ENCODE assay signal across 18 cellular contexts in the genomic region with DNA sequence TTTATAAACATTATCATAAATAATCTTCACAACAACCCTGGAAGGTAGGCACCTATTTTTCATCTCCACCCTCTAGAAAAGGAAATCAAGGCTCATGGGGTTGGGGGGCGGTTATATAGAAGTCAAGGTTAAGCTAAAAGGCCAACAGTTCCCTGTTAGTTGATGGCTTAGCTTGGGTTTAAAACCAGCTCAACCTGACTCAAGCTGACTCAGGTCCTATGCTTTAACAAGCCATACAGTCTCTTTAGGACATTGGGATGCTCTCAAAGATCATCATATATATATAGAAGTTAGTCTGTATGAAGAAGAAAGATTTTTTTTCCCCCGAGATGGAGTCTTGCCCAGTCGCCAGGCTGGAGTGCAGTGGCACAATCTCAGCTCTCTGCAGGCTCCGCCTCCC. TPM values are rescaled to one million over a fixed set of nuclear protein-coding genes. Genes with fewer than 3 reads are reported as not detected.
DNase-seq lines count a peak whose midpoint lies in the region; ATAC-seq, FAIRE-seq and TF ChIP-seq lines count a peak whose summit lies in the region.
"Had no signal": no experiment of that assay in that cellular context is flagged by ENCODE, and none has a peak within 500 bp of the region (broad histone marks: within the 10 kb centered on the region; RNA-seq: fewer than 3 reads in every experiment).

No MANE protein-coding gene starts in this region.

- POLR2A ChIA-PET in K562 (lab: Yijun Ruan, JAX) = interaction anchor here (0.7 to 1.0 kb wide), 3 partner anchors 9 to 527 kb away, joined by 3 to 7 read pairs (median 3); no protein-coding TSS in a partner anchor

- H3K9ac ChIP-seq in mammary epithelial cell (ENCODE audit: insufficient read depth, low read length) (no peak overlapping the region), K562 (ENCODE audit: insufficient read depth in 1 of 2, low read depth in 2 of 2, low read length in 2 of 2) (no peak overlapping the region)

- FAIRE-seq in K562 (lab: Jason Lieb, UNC) = no peak
- FAIRE-seq: D721Med, HTR-8/SVneo had no signal

- TF ChIP-seq POLR2A in breast epithelium (IDR thresholded peaks at IDR 0.05) (no peak), K562 (conservative IDR thresholded peaks at IDR 0.05) (no peak)

- no peaks in the 10 kb centered on the region for H3K9me3 Mint-ChIP-seq in type B pancreatic cell
- H3K9me3 Mint-ChIP-seq: CD4-positive, alpha-beta T cell; IgD-negative memory B cell had no signal

- H3K27me3 ChIP-seq in mammary epithelial cell (ENCODE audit: insufficient read depth, low read length) (no peaks in the 10 kb centered on the region), breast epithelium (no peaks in the 10 kb centered on the region), K562 (ENCODE audit: control insufficient read depth in 2 of 2, insufficient read depth in 2 of 2, low read length in 2 of 2) (no peaks in the 10 kb centered on the region)

- no TSS peak for BruUV-seq in mammary epithelial cell (replicated peaks; lab: Mats Ljungman, UMichigan)
- BruUV-seq in K562 (replicated peaks; lab: Mats Ljungman, UMichigan) = no TSS peak

- H3K27ac Mint-ChIP-seq in type B pancreatic cell = peak overlapping the region; percentile 11
- H3K27ac Mint-ChIP-seq: CD4-positive, alpha-beta T cell; H9; IgD-negative memory B cell had no signal

- DNase-seq in mammary epithelial cell = peak; percentile 22
- no peak for DNase-seq in breast epithelium (ENCODE audit: low spot score in 2 of 2)
- DNase-seq in K562 (ENCODE audit: extremely low read depth in 1 of 4, low spot score in 3 of 4) = no peak
- DNase-seq in type B pancreatic cell (ENCODE audit: extremely low spot score, unreplicated experiment) = no peak
- DNase-seq in activated CD4-positive, alpha-beta T cell treated with anti-CD3 and anti-CD28 coated beads for 48 hours = no peak
- no peak for DNase-seq in central memory CD4-positive, alpha-beta T cell

- dilution Hi-C loops in mammary epithelial cell (cut with HindIII; ENCODE audit: low sequenced_read_pairs) = loop anchor here (5.0 kb wide), 1 partner anchor 87 kb away; no protein-coding TSS in a partner anchor

- TF ChIP-seq CTCF in mammary epithelial cell (conservative IDR thresholded peaks at IDR 0.05 in 1 of 2, IDR thresholded peaks at IDR 0.05 in 1 of 2; ENCODE audit: extremely low read depth in 1 of 2, insufficient read depth in 1 of 2, low read depth in 1 of 2, low read length in 2 of 2) = no peak
- TF ChIP-seq CTCF in breast epithelium (IDR thresholded peaks at IDR 0.05) = no peak
- no peak for TF ChIP-seq CTCF in K562 (IDR thresholded peaks at IDR 0.05 in 2 of 3, conservative IDR thresholded peaks at IDR 0.05 in 1 of 3; ENCODE audit: insufficient read depth in 2 of 3, low read depth in 1 of 3, low read length in 3 of 3)
- no peak for TF ChIP-seq CTCF in type B pancreatic cell (conservative IDR thresholded peaks at IDR 0.05)

- no peak for TF ChIP-seq EP300 in K562 (IDR thresholded peaks at IDR 0.05; ENCODE audit: low read length)

- H3K4me1 ChIP-seq in mammary epithelial cell (ENCODE audit: insufficient read depth, low read length) = no peaks in the 10 kb centered on the region
- H3K4me1 ChIP-seq in breast epithelium = no peaks in the 10 kb centered on the region
- H3K4me1 ChIP-seq in K562 (replicated peaks in 1 of 2; ENCODE audit: control insufficient read depth in 2 of 2, insufficient read depth in 2 of 2, low read length in 2 of 2) = peaks cover 0 to 10% of the 10 kb centered on the region in 2 experiments; a peak in 2 of 5 replicates

- WGBS in mammary epithelial cell (ENCODE audit: low coverage, missing lambda C conversion rate) = 93% methylated on average over 4 of the region's 4 CpGs
- 52% methylated on average over 4 of the region's 4 CpGs for WGBS in K562 (ENCODE audit: insufficient coverage, low coverage, missing lambda C conversion rate)

- H3K4me3 ChIP-seq in mammary epithelial cell (replicated peaks in 1 of 3; ENCODE audit: insufficient read depth in 1 of 3, low read depth in 2 of 3, low read length in 3 of 3) (no peak overlapping the region), breast epithelium (no peak overlapping the region), K562 (no peak overlapping the region)
- H3K4me3 ChIP-seq: A549, GM12878 had no signal

- TF ChIP-seq RAD21 in K562 (CRISPR knock-in tag; conservative IDR thresholded peaks at IDR 0.05 in 1 of 2, IDR thresholded peaks at IDR 0.05 in 1 of 2) = no peak

- H3K4me1 Mint-ChIP-seq in type B pancreatic cell (ENCODE audit: unreplicated experiment) = no peaks in the 10 kb centered on the region

- CTCF ChIA-PET in mammary epithelial cell (lab: Charles Lee; ENCODE audit: low non-redundant PET) = interaction anchor here (0.5 to 1.2 kb wide), 9 partner anchors 44 to 1982 kb away, joined by 3 to 24 read pairs (median 5); partner anchors contain the start of genes BRIP1 and INTS2
- CTCF ChIA-PET in K562 (lab: Yijun Ruan, JAX; ENCODE audit: low intra/inter-chr PET ratio) = interaction anchor here (0.5 to 1.1 kb wide), 4 partner anchors 24 to 194 kb away, joined by 3 to 5 read pairs (median 3); no protein-coding TSS in a partner anchor

- no peak for ATAC-seq in K562
- ATAC-seq in esophagus mucosa = peak; percentile 53
- ATAC-seq in GM21737 (IDR thresholded peaks at IDR 0.05; ENCODE audit: unreplicated experiment) = no peak

- no peaks in the 10 kb centered on the region for H4K20me1 ChIP-seq in mammary epithelial cell (ENCODE audit: insufficient read depth, low read length)
- H4K20me1 ChIP-seq in K562 (replicated peaks; ENCODE audit: control insufficient read depth, insufficient read depth, low read length) = no peaks in the 10 kb centered on the region

- H3K27ac ChIP-seq in mammary epithelial cell (ENCODE audit: insufficient read depth, low read depth, low read length) = no peak overlapping the region
- H3K27ac ChIP-seq in breast epithelium = no peak overlapping the region
- H3K27ac ChIP-seq in K562 (ENCODE audit: extremely low read depth, low read depth, low read length) = no peak overlapping the region
- H3K27ac ChIP-seq: 22Rv1, C4-2B had no signal

- no peaks in the 10 kb centered on the region for H3K9me3 ChIP-seq in mammary epithelial cell (replicated peaks; ENCODE audit: insufficient read depth, low read length)
- H3K9me3 ChIP-seq in breast epithelium = no peaks in the 10 kb centered on the region
- H3K9me3 ChIP-seq in K562 (replicated peaks; ENCODE audit: control insufficient read depth, insufficient read depth, low read depth, low read length) = no peaks in the 10 kb centered on the region
- H3K9me3 ChIP-seq: A549, Caco-2 had no signal

- H3K79me2 ChIP-seq in mammary epithelial cell (ENCODE audit: insufficient read depth, low read length) (no peaks in the 10 kb centered on the region), K562 (ENCODE audit: control insufficient read depth, insufficient read depth, low read length) (no peaks in the 10 kb centered on the region)

- H3K36me3 Mint-ChIP-seq in type B pancreatic cell = no peaks in the 10 kb centered on the region
- H3K36me3 Mint-ChIP-seq: IgD-negative memory B cell had no signal

- intact Hi-C loops in mammary epithelial cell (cut with micrococcal nuclease) = loop anchor here (1.0 to 10.0 kb wide), 7 partner anchors 45 to 698 kb away; partner anchors contain the start of genes BRIP1 and MED13
- intact Hi-C loops in breast epithelium (cut with DNase I; ENCODE audit: low total_unique reads) = no loop called here
- intact Hi-C loops in K562 (cut with micrococcal nuclease) = loop anchor here (1.0 to 10.0 kb wide), 5 partner anchors 43 to 693 kb away; partner anchors contain the start of gene MED13

- H3K27me3 Mint-ChIP-seq in type B pancreatic cell = peaks cover 3% of the 10 kb centered on the region

- no peak overlapping the region for H3K4me2 ChIP-seq in mammary epithelial cell (ENCODE audit: insufficient read depth, low read depth, low read length)
- no peak overlapping the region for H3K4me2 ChIP-seq in K562 (ENCODE audit: insufficient read depth, low read length)

- H3K36me3 ChIP-seq in mammary epithelial cell (ENCODE audit: insufficient read depth, low read length) (no peaks in the 10 kb centered on the region), breast epithelium (no peaks in the 10 kb centered on the region), K562 (ENCODE audit: control insufficient read depth, insufficient read depth, low read length) (no peaks in the 10 kb centered on the region)

- no peaks in the 10 kb centered on the region for H3K9me1 ChIP-seq in K562 (ENCODE audit: control insufficient read depth, insufficient read depth, low read length)

- H2AFZ ChIP-seq in mammary epithelial cell (ENCODE audit: low read depth, low read length) (no peak overlapping the region), K562 (ENCODE audit: low read depth, low read length) (peak overlapping the region; percentile 66)

- H3K4me3 Mint-ChIP-seq in type B pancreatic cell = no peak overlapping the region
- H3K4me3 Mint-ChIP-seq: CD4-positive, alpha-beta T cell; H9; IgD-negative memory B cell had no signal

- in situ Hi-C loops in mammary epithelial cell (cut with MboI; ENCODE audit: low sequenced_read_pairs in 2 of 2) = loop anchor here (25.0 kb wide), 1 partner anchor 473 kb away; no protein-coding TSS in a partner anchor
- in situ Hi-C loops in K562 (cut with MboI) = loop anchor here (5.0 to 25.0 kb wide), 2 partner anchors 473 to 673 kb away; no protein-coding TSS in a partner anchor

RNA-seq across cellular contexts. Expression of gene MED13, which starts 44.8 kb away (rescaled TPM):
- total RNA-seq in mammary epithelial cell (10 to 100 TPM; 50.1 to 79.9 TPM), breast epithelium (100 to 1,000 TPM in 1 of 3 donors, 10 to 100 TPM in 2; 73.4 to 136 (median 92.1) TPM), K562 (2014; rRNA removed) (25.1 and 26.9 TPM in 2 replicates), K562 (2014; rRNA removed; fragmentation: Illumina TruSeq; extraction: Trizol) (48.4 and 55.0 TPM in 2 replicates), K562 (2015; rRNA removed; fragmentation: Illumina TruSeq; extraction: Trizol) (42.5 and 45.4 TPM in 2 replicates), K562 (2021) (42.6 and 46.3 TPM in 2 replicates), esophagus mucosa (43.7 TPM), type B pancreatic cell (ENCODE audit: low replicate concordance) (56.6 and 57.1 TPM in 2 replicates)
- polyA plus RNA-seq in mammary epithelial cell (20.5 TPM), K562 (2011; rRNA removed) (36.5 and 36.7 TPM in 2 replicates), K562 (2014; fragmentation: Illumina TruSeq; extraction: Trizol) (26.5 and 28.2 TPM in 2 replicates), K562 (2014; fragmentation: Nextera tagmentation; extraction: Ambion mirVana) (1 to 10 TPM; 5.4 to 6.1 TPM), K562 (2014; rRNA removed) (11.0 and 13.5 TPM in 2 replicates)
- polyA minus RNA-seq in mammary epithelial cell = 146 TPM
- total RNA-seq in K562 (2011; cell fraction: chromatin; rRNA removed; ENCODE audit: low replicate concordance) = 264 and 586 TPM in 2 replicates
- total RNA-seq in K562 (2011; cell fraction: nucleolus; rRNA removed) = 98.4 and 126 TPM in 2 replicates
- total RNA-seq in K562 (2011; cell fraction: nucleoplasm; rRNA removed) = 186 and 199 TPM in 2 replicates
- polyA plus RNA-seq in K562 (2011; cell fraction: cytosol; rRNA removed) = 9.9 and 16.5 TPM in 2 replicates
- 45.0 and 51.7 TPM in 2 replicates for polyA plus RNA-seq in K562 (2011; cell fraction: nucleus; rRNA removed)
- 10.9 and 13.8 TPM in 2 replicates for polyA plus RNA-seq in K562 (2012)
- polyA minus RNA-seq in K562 (2011; rRNA and poly(A)+ RNA removed) = 235 and 248 TPM in 2 replicates
- polyA minus RNA-seq in K562 (2011; cell fraction: cytosol; rRNA and poly(A)+ RNA removed) = 64.0 and 69.1 TPM in 2 replicates
- 46.3 and 105 TPM in 2 replicates for polyA minus RNA-seq in K562 (2011; cell fraction: nucleus; rRNA and poly(A)+ RNA removed)
